19 cellular contexts compared by ENCODE assay signal in the genomic region with DNA sequence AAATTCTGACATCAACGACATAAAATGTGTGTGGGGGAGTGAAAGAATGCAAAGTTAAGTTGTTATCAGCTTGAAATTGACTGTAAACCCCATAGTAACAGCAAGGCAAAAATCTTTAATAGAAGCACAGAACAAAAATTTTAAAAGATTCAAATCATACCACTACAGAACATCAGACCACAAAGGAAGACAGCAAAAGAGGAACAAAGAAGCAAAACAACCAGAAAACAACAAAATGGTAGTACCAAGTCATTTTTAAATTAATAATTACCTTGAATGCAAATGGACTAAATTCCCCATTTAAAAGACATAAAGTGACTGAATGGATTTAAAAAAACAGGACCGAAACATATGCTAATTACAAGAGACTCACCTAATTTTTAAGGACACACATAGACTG.
DNase-seq lines count a peak whose midpoint lies in the region; ATAC-seq lines count a peak whose summit lies in the region.
"Had no signal": no experiment of that assay in that cellular context is flagged by ENCODE, and none has a peak within 500 bp of the region (broad histone marks: within the 10 kb centered on the region; RNA-seq: fewer than 3 reads in every experiment).

No MANE protein-coding gene starts in this region.

- peaks cover 20% of the 10 kb centered on the region for H3K36me3 Mint-ChIP-seq in activated naive CD4-positive, alpha-beta T cell treated with anti-CD3 and anti-CD28 coated beads, Interleukin-2, amount 50 U/mL, for 24 hours
- H3K36me3 Mint-ChIP-seq: CD14-positive monocyte had no signal

- no peaks in the 10 kb centered on the region for H3K27me3 Mint-ChIP-seq in activated naive CD4-positive, alpha-beta T cell treated with anti-CD3 and anti-CD28 coated beads, Interleukin-2, amount 50 U/mL, for 24 hours
- H3K27me3 Mint-ChIP-seq: CD4-positive, alpha-beta T cell had no signal

- H3K4me3 Mint-ChIP-seq in activated naive CD4-positive, alpha-beta T cell treated with anti-CD3 and anti-CD28 coated beads, Interleukin-2, amount 50 U/mL, for 24 hours, result no peak overlapping the region
- H3K4me3 Mint-ChIP-seq: CD14-positive monocyte; CD4-positive, alpha-beta T cell; GM23338; H9 had no signal

- peaks cover 23% of the 10 kb centered on the region for H3K9me3 Mint-ChIP-seq in activated naive CD4-positive, alpha-beta T cell treated with anti-CD3 and anti-CD28 coated beads, Interleukin-2, amount 50 U/mL, for 24 hours

- DNase-seq in activated naive CD4-positive, alpha-beta T cell (lab: John Stamatoyannopoulos, UW), result no peak
- DNase-seq in KBM-7 (peak; percentile 26), COLO668 (lab: John Stamatoyannopoulos, UW; ENCODE audit: unreplicated experiment) (no peak), Ammon's horn (ENCODE audit: low spot score) (no peak)
- no peak for DNase-seq in activated CD4-positive, alpha-beta T cell treated with anti-CD3 and anti-CD28 coated beads for 1 hour
- DNase-seq: BE2C; CD4-positive, alpha-beta T cell; DMS 273 treated with DMSO at 0.1 percent for 48 hours; DMS79; EL; GDM1; H9 had no signal

- no peaks in the 10 kb centered on the region for H3K4me1 Mint-ChIP-seq in activated naive CD4-positive, alpha-beta T cell treated with anti-CD3 and anti-CD28 coated beads, Interleukin-2, amount 50 U/mL, for 24 hours
- H3K4me1 Mint-ChIP-seq: CD14-positive monocyte, GM23338, H9 had no signal

- in situ Hi-C loops in KBM-7 (cut with MboI; ENCODE audit: low pct_unique_long_range_greater_than_20kb, low sequenced_read_pairs), result no loop called here

- H3K27ac Mint-ChIP-seq in activated naive CD4-positive, alpha-beta T cell treated with anti-CD3 and anti-CD28 coated beads, Interleukin-2, amount 50 U/mL, for 24 hours, result peak overlapping the region; percentile 6
- H3K27ac Mint-ChIP-seq: CD14-positive monocyte; CD4-positive, alpha-beta T cell; GM23338; H9 had no signal

- peak; percentile 47 for ATAC-seq in GM18870 (IDR thresholded peaks at IDR 0.05; ENCODE audit: unreplicated experiment)
- peak; percentile 78 for ATAC-seq in HG03108 (IDR thresholded peaks at IDR 0.05; ENCODE audit: unreplicated experiment)
- ATAC-seq: GM12878, GM23338, HCT116 had no signal
